In genomic region chr3:149662240-149662887, GRCh38 we compare ENCODE assay signal across 2 cellular contexts.
TF ChIP-seq lines count a peak whose summit lies in the region.

No MANE protein-coding gene starts in this region.

TF ChIP-seq in A549, 52 proteins besides CTCF, POLR2A, EP300 and RAD21:
- TF ChIP-seq FOSL2 (IDR thresholded peaks at IDR 0.05) = no peak
- TF ChIP-seq FOSL2 (CRISPR knock-in tag; IDR thresholded peaks at IDR 0.05) = peak; percentile 47; the same call in 1 of the 2 replicates
- TF ChIP-seq SREBF2 (IDR thresholded peaks at IDR 0.05) = no peak

TF ChIP-seq in HEK293, 187 proteins besides CTCF, POLR2A, EP300 and RAD21:
- TF ChIP-seq KLF7 (tag by site-specific recombination; IDR thresholded peaks at IDR 0.05; ENCODE audit: borderline replicate concordance) (no peak), ZNF366 (tag by site-specific recombination; conservative IDR thresholded peaks at IDR 0.05) (no peak), ZNF48 (tag by site-specific recombination; IDR thresholded peaks at IDR 0.05) (no peak), ZNF600 (tag by site-specific recombination; IDR thresholded peaks at IDR 0.05) (0 out of 2 replicates have a peak, but pooled peaks have one; percentile 12), HOXD13 (CRISPR knock-in tag; IDR thresholded peaks at IDR 0.05; ENCODE audit: borderline replicate concordance) (no peak), ZNF629 (tag by site-specific recombination; IDR thresholded peaks at IDR 0.05) (peak; percentile 59; the same call in 1 of the 2 replicates), PRDM1 (tag by site-specific recombination; IDR thresholded peaks at IDR 0.05) (0 out of 2 replicates have a peak, but pooled peaks have one; percentile 30), IKZF3 (tag by site-specific recombination; IDR thresholded peaks at IDR 0.05) (no peak), TSHZ1 (tag by site-specific recombination; IDR thresholded peaks at IDR 0.05; ENCODE audit: borderline replicate concordance) (no peak)
- TF ChIP-seq, protein P1, sequence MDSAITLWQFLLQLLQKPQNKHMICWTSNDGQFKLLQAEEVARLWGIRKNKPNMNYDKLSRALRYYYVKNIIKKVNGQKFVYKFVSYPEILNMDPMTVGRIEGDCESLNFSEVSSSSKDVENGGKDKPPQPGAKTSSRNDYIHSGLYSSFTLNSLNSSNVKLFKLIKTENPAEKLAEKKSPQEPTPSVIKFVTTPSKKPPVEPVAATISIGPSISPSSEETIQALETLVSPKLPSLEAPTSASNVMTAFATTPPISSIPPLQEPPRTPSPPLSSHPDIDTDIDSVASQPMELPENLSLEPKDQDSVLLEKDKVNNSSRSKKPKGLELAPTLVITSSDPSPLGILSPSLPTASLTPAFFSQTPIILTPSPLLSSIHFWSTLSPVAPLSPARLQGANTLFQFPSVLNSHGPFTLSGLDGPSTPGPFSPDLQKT (IDR thresholded peaks at IDR 0.05; ENCODE audit: borderline replicate concordance, low read depth, low read length) = no peak
- TF ChIP-seq, protein P2, sequence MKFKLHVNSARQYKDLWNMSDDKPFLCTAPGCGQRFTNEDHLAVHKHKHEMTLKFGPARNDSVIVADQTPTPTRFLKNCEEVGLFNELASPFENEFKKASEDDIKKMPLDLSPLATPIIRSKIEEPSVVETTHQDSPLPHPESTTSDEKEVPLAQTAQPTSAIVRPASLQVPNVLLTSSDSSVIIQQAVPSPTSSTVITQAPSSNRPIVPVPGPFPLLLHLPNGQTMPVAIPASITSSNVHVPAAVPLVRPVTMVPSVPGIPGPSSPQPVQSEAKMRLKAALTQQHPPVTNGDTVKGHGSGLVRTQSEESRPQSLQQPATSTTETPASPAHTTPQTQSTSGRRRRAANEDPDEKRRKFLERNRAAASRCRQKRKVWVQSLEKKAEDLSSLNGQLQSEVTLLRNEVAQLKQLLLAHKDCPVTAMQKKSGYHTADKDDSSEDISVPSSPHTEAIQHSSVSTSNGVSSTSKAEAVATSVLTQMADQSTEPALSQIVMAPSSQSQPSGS (tag by site-specific recombination; IDR thresholded peaks at IDR 0.05; ENCODE audit: low read depth) = peak; percentile 71
- TF ChIP-seq, protein P3, sequence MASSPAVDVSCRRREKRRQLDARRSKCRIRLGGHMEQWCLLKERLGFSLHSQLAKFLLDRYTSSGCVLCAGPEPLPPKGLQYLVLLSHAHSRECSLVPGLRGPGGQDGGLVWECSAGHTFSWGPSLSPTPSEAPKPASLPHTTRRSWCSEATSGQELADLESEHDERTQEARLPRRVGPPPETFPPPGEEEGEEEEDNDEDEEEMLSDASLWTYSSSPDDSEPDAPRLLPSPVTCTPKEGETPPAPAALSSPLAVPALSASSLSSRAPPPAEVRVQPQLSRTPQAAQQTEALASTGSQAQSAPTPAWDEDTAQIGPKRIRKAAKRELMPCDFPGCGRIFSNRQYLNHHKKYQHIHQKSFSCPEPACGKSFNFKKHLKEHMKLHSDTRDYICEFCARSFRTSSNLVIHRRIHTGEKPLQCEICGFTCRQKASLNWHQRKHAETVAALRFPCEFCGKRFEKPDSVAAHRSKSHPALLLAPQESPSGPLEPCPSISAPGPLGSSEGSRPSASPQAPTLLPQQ (tag by site-specific recombination; IDR thresholded peaks at IDR 0.05) = no peak
TF ChIP-seq in HEK293: peak in this region for 4.
